1 cellular context compared by ENCODE assay signal in the genomic region with DNA sequence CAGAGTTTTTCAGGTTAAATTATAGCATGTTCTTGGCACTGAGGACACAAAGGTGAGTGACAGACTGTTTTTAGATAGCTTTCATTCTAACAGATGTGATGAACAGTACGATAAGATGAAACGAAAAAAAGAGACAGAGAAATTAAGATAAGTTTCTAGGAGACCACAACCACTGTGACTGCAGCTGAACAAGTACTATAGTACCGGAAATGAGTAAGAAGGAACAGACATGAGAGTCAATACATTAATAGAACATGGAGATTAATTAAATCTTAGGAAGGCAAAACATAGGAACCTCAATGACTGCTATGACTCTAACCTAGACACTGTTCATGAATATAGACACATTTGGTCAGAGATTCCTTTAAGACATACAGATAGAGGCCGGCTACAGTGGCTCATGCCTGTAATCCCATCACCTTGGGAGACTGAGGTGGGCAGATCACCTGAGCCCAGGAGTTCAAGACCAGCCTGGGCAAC.
TF ChIP-seq lines count a peak whose summit lies in the region.

No MANE protein-coding gene starts in this region.

TF ChIP-seq in GM23338, 12 proteins besides CTCF, POLR2A, EP300 and RAD21 (continued from another document):
- TF ChIP-seq, protein P1, sequence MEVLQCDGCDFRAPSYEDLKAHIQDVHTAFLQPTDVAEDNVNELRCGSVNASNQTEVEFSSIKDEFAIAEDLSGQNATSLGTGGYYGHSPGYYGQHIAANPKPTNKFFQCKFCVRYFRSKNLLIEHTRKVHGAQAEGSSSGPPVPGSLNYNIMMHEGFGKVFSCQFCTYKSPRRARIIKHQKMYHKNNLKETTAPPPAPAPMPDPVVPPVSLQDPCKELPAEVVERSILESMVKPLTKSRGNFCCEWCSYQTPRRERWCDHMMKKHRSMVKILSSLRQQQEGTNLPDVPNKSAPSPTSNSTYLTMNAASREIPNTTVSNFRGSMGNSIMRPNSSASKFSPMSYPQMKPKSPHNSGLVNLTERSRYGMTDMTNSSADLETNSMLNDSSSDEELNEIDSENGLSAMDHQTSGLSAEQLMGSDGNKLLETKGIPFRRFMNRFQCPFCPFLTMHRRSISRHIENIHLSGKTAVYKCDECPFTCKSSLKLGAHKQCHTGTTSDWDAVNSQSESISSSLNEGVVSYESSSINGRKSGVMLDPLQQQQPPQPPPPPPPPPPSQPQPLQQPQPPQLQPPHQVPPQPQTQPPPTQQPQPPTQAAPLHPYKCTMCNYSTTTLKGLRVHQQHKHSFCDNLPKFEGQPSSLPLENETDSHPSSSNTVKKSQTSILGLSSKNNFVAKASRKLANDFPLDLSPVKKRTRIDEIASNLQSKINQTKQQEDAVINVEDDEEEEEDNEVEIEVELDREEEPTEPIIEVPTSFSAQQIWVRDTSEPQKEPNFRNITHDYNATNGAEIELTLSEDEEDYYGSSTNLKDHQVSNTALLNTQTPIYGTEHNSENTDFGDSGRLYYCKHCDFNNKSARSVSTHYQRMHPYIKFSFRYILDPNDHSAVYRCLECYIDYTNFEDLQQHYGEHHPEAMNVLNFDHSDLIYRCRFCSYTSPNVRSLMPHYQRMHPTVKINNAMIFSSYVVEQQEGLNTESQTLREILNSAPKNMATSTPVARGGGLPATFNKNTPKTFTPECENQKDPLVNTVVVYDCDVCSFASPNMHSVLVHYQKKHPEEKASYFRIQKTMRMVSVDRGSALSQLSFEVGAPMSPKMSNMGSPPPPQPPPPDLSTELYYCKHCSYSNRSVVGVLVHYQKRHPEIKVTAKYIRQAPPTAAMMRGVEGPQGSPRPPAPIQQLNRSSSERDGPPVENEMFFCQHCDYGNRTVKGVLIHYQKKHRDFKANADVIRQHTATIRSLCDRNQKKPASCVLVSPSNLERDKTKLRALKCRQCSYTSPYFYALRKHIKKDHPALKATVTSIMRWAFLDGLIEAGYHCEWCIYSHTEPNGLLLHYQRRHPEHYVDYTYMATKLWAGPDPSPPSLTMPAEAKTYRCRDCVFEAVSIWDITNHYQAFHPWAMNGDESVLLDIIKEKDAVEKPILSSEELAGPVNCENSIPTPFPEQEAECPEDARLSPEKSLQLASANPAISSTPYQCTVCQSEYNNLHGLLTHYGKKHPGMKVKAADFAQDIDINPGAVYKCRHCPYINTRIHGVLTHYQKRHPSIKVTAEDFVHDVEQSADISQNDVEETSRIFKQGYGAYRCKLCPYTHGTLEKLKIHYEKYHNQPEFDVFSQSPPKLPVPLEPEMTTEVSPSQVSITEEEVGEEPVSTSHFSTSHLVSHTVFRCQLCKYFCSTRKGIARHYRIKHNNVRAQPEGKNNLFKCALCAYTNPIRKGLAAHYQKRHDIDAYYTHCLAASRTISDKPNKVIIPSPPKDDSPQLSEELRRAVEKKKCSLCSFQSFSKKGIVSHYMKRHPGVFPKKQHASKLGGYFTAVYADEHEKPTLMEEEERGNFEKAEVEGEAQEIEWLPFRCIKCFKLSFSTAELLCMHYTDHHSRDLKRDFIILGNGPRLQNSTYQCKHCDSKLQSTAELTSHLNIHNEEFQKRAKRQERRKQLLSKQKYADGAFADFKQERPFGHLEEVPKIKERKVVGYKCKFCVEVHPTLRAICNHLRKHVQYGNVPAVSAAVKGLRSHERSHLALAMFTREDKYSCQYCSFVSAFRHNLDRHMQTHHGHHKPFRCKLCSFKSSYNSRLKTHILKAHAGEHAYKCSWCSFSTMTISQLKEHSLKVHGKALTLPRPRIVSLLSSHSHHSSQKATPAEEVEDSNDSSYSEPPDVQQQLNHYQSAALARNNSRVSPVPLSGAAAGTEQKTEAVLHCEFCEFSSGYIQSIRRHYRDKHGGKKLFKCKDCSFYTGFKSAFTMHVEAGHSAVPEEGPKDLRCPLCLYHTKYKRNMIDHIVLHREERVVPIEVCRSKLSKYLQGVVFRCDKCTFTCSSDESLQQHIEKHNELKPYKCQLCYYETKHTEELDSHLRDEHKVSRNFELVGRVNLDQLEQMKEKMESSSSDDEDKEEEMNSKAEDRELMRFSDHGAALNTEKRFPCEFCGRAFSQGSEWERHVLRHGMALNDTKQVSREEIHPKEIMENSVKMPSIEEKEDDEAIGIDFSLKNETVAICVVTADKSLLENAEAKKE (CRISPR knock-in tag; IDR thresholded peaks at IDR 0.05), result no peak
- TF ChIP-seq STAT1 (IDR thresholded peaks at IDR 0.05; ENCODE audit: unreplicated experiment) (no peak), CREB1 (CRISPR knock-in tag; IDR thresholded peaks at IDR 0.05; ENCODE audit: low read depth) (no peak), ZNF331 (CRISPR knock-in tag; IDR thresholded peaks at IDR 0.05; ENCODE audit: low read depth) (no peak), POLR2AphosphoS5 (IDR thresholded peaks at IDR 0.05; ENCODE audit: low read depth) (no peak), NANOG (IDR thresholded peaks at IDR 0.05; ENCODE audit: borderline replicate concordance) (no peak), EZH2phosphoT487 (IDR thresholded peaks at IDR 0.05; ENCODE audit: unreplicated experiment) (no peak), EZH2 (IDR thresholded peaks at IDR 0.05; ENCODE audit: low read depth, unreplicated experiment) (no peak), ZNF114 (CRISPR knock-in tag; IDR thresholded peaks at IDR 0.05) (no peak)
- TF ChIP-seq, protein P2, sequence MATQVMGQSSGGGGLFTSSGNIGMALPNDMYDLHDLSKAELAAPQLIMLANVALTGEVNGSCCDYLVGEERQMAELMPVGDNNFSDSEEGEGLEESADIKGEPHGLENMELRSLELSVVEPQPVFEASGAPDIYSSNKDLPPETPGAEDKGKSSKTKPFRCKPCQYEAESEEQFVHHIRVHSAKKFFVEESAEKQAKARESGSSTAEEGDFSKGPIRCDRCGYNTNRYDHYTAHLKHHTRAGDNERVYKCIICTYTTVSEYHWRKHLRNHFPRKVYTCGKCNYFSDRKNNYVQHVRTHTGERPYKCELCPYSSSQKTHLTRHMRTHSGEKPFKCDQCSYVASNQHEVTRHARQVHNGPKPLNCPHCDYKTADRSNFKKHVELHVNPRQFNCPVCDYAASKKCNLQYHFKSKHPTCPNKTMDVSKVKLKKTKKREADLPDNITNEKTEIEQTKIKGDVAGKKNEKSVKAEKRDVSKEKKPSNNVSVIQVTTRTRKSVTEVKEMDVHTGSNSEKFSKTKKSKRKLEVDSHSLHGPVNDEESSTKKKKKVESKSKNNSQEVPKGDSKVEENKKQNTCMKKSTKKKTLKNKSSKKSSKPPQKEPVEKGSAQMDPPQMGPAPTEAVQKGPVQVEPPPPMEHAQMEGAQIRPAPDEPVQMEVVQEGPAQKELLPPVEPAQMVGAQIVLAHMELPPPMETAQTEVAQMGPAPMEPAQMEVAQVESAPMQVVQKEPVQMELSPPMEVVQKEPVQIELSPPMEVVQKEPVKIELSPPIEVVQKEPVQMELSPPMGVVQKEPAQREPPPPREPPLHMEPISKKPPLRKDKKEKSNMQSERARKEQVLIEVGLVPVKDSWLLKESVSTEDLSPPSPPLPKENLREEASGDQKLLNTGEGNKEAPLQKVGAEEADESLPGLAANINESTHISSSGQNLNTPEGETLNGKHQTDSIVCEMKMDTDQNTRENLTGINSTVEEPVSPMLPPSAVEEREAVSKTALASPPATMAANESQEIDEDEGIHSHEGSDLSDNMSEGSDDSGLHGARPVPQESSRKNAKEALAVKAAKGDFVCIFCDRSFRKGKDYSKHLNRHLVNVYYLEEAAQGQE (IDR thresholded peaks at IDR 0.05; ENCODE audit: unreplicated experiment), result no peak
- TF ChIP-seq, protein P3, sequence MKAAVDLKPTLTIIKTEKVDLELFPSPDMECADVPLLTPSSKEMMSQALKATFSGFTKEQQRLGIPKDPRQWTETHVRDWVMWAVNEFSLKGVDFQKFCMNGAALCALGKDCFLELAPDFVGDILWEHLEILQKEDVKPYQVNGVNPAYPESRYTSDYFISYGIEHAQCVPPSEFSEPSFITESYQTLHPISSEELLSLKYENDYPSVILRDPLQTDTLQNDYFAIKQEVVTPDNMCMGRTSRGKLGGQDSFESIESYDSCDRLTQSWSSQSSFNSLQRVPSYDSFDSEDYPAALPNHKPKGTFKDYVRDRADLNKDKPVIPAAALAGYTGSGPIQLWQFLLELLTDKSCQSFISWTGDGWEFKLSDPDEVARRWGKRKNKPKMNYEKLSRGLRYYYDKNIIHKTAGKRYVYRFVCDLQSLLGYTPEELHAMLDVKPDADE (IDR thresholded peaks at IDR 0.05), result no peak
